Comparison of ENCODE assay signal across 9 cellular contexts in genomic region chr20:18001131-18001921, GRCh38. TPM values are rescaled to one million over a fixed set of nuclear protein-coding genes. Genes with fewer than 3 reads are reported as not detected.
DNase-seq lines count a peak whose midpoint lies in the region; ATAC-seq and TF ChIP-seq lines count a peak whose summit lies in the region.
"Had no signal": no experiment of that assay in that cellular context is flagged by ENCODE, and none has a peak within 500 bp of the region (broad histone marks: within the 10 kb centered on the region; RNA-seq: fewer than 3 reads in every experiment).

No MANE protein-coding gene starts in this region.

- no peak overlapping the region for H3K4me3 ChIP-seq in breast epithelium

- H3K36me3 ChIP-seq in breast epithelium, result no peaks in the 10 kb centered on the region

- H3K27me3 ChIP-seq in breast epithelium, result no peaks in the 10 kb centered on the region

- peak; percentile 28 for DNase-seq in HK-2 (ENCODE audit: unreplicated experiment)
- peak; percentile 69 to 90 for DNase-seq in breast epithelium (ENCODE audit: low spot score in 2 of 2)
- DNase-seq in iris pigment epithelial cell (ENCODE audit: low read depth), result peak; percentile 94
- DNase-seq in stimulated activated CD8-positive, alpha-beta memory T cell treated with anti-CD3 and anti-CD28 coated beads, Interleukin-4, amount 100 ng/mL, for 48 hours, result no peak
- DNase-seq in activated T-cell treated with anti-CD3 and anti-CD28 coated beads, Interleukin-2, amount 50 U/mL, for 1 hour, result no peak

- H3K9me3 ChIP-seq in breast epithelium, result no peaks in the 10 kb centered on the region

- ATAC-seq in GM21576 (IDR thresholded peaks at IDR 0.05; ENCODE audit: unreplicated experiment) (no peak), GM18511 (IDR thresholded peaks at IDR 0.05; ENCODE audit: unreplicated experiment) (no peak)

- intact Hi-C loops in breast epithelium (cut with DNase I; ENCODE audit: low total_unique reads), result no loop called here

- TF ChIP-seq CTCF in breast epithelium (IDR thresholded peaks at IDR 0.05), result no peak

- no peak for TF ChIP-seq POLR2A in breast epithelium (IDR thresholded peaks at IDR 0.05)

- no peaks in the 10 kb centered on the region for H3K4me1 ChIP-seq in breast epithelium

- H3K27ac ChIP-seq in breast epithelium (peak overlapping the region; percentile 69 to 79), temporal lobe (ENCODE audit: low read depth, low read length) (peak overlapping the region; percentile 44)

RNA-seq across cellular contexts. Expression of gene MGME1, which starts 32.5 kb away (rescaled TPM):
- total RNA-seq in breast epithelium (10 to 100 TPM in 2 of 3 donors, 1 to 10 TPM in 1; 7.8 to 26.2 (median 18.7) TPM), temporal lobe (6.1 TPM)

RNA-seq across cellular contexts. Expression of gene SNX5, which starts 32.7 kb away (rescaled TPM):
- total RNA-seq in breast epithelium (100 to 1,000 TPM in 2 of 3 donors, 10 to 100 TPM in 1; 96.7 to 127 (median 122) TPM), temporal lobe (56.1 TPM)

RNA-seq across cellular contexts. Expression of gene OVOL2, which starts 56.4 kb away (rescaled TPM):
- total RNA-seq in breast epithelium, result 10 to 100 TPM in 2 of 3 donors, not detected in 1; 21.0 to 34.1 TPM
- 1.5 TPM for total RNA-seq in temporal lobe
- total RNA-seq: activated T-helper 1 cell treated with anti-CD3 and anti-CD28 coated beads, Interleukin-12 subunit alpha, Interleukin-12 subunit beta, Interleukin-2, Interleukin-4 antibody, amounts not matched to agents 30 ng/mL and 10 ng/mL and 1 ng/mL, durations not matched to agents 14 hours and 24 hours and 36 hours had no signal

Comparison
In these comparisons a context has a peak if more than half of its experiments do, and no peak if none do; other contexts are left out.
1. DNase-seq: peak in HK-2 (single experiment), breast epithelium (2 of 2) and iris pigment epithelial cell (single experiment); none in stimulated activated CD8-positive, alpha-beta memory T cell treated with anti-CD3 and anti-CD28 coated beads, Interleukin-4, amount 100 ng/mL, for 48 hours (single experiment) and activated T-cell treated with anti-CD3 and anti-CD28 coated beads, Interleukin-2, amount 50 U/mL, for 1 hour (single experiment).